In genomic region chr2:43218221-43218549, GRCh38 we compare ENCODE assay signal across 8 cellular contexts. TPM values are rescaled to one million over a fixed set of nuclear protein-coding genes. Genes with fewer than 3 reads are reported as not detected.
DNase-seq lines count a peak whose midpoint lies in the region; ATAC-seq and TF ChIP-seq lines count a peak whose summit lies in the region.

No MANE protein-coding gene starts in this region.

- H3K36me3 ChIP-seq in CD8-positive, alpha-beta T cell (ENCODE audit: insufficient read depth, low read length): peaks cover 12% of the 10 kb centered on the region
- H3K36me3 ChIP-seq in SJSA1 (peaks cover 17% of the 10 kb centered on the region), trophoblast cell (ENCODE audit: control insufficient read depth in 1 of 2, insufficient read depth in 2 of 2, low read length in 2 of 2) (no peaks in the 10 kb centered on the region)

- no peak overlapping the region for H4K12ac ChIP-seq in trophoblast cell (ENCODE audit: low read depth, low read length)

- no peaks in the 10 kb centered on the region for H3K27me3 Mint-ChIP-seq in CD8-positive, alpha-beta T cell (ENCODE audit: low read depth)

- H2BK12ac ChIP-seq in trophoblast cell (ENCODE audit: low read length): no peak overlapping the region

- no peak overlapping the region for H4K8ac ChIP-seq in trophoblast cell (ENCODE audit: low read depth, low read length)

- intact Hi-C loops in CD8-positive, alpha-beta T cell (cut with DNase I, micrococcal nuclease): loop anchor here (1.0 to 2.0 kb wide), 3 partner anchors 23 to 159 kb away; no protein-coding TSS in a partner anchor

- POLR2A ChIA-PET in CD8-positive, alpha-beta T cell (lab: Charles Lee): interaction anchor here (0.8 to 18.1 kb wide), 16 partner anchors 8 to 194 kb away, joined by 3 to 1192 read pairs (median 4); partner anchors contain the start of gene ZFP36L2

- H3K4me1 Mint-ChIP-seq in CD8-positive, alpha-beta T cell (ENCODE audit: low read depth): peaks cover 52% of the 10 kb centered on the region

- H3K9me3 ChIP-seq in CD8-positive, alpha-beta T cell (ENCODE audit: low read length): no peaks in the 10 kb centered on the region
- H3K9me3 ChIP-seq in SJSA1 (replicated peaks) (no peaks in the 10 kb centered on the region), trophoblast cell (ENCODE audit: insufficient read depth, low read depth, low read length) (peaks cover 2% of the 10 kb centered on the region)

- H3K4me1 ChIP-seq in CD8-positive, alpha-beta T cell (ENCODE audit: insufficient read depth, low read length): peaks cover 38% of the 10 kb centered on the region
- H3K4me1 ChIP-seq in SJSA1 (replicated peaks) (peaks cover 53% of the 10 kb centered on the region), trophoblast cell (ENCODE audit: control insufficient read depth in 1 of 2, insufficient read depth in 2 of 2, low read length in 2 of 2) (peaks cover 24 to 35% of the 10 kb centered on the region in 2 experiments)

- H3K4me2 ChIP-seq in trophoblast cell (ENCODE audit: low read length): peak overlapping the region; percentile 27

- no peak for DNase-seq in CD8-positive, alpha-beta T cell
- DNase-seq in SJSA1 (ENCODE audit: low read depth in 1 of 2, low spot score in 2 of 2): no peak
- DNase-seq in fibroblast of gingiva (ENCODE audit: low read depth): peak; percentile 44
- no peak for DNase-seq in trophoblast cell

- WGBS in trophoblast cell (ENCODE audit: extremely low coverage, insufficient coverage, insufficient read length): no CpG with 5 or more reads among the region's 9 CpGs

- no peak overlapping the region for H3K14ac ChIP-seq in trophoblast cell (ENCODE audit: low read length)

- H3K9ac ChIP-seq in trophoblast cell (ENCODE audit: low read length): no peak overlapping the region

- no peak overlapping the region for H2AK5ac ChIP-seq in trophoblast cell (ENCODE audit: low read length)

- no peaks in the 10 kb centered on the region for H3K27me3 ChIP-seq in CD8-positive, alpha-beta T cell (ENCODE audit: insufficient read depth, low read length)
- H3K27me3 ChIP-seq in SJSA1 (replicated peaks) (no peaks in the 10 kb centered on the region), trophoblast cell (ENCODE audit: insufficient read depth, low read length) (no peaks in the 10 kb centered on the region)

- no peak overlapping the region for H3K4ac ChIP-seq in trophoblast cell (ENCODE audit: low read depth, low read length)

- H3K27ac ChIP-seq in CD8-positive, alpha-beta T cell (ENCODE audit: low read depth, low read length): peak overlapping the region; percentile 86
- H3K27ac ChIP-seq in SJSA1: peak overlapping the region; percentile 77
- peak overlapping the region; percentile 87 for H3K27ac ChIP-seq in trophoblast cell (ENCODE audit: low read depth, low read length)

- H2AFZ ChIP-seq in trophoblast cell (ENCODE audit: insufficient read depth, low read length, poor library complexity): no peak overlapping the region

- H3K4me3 ChIP-seq in CD8-positive, alpha-beta T cell (ENCODE audit: low read depth, low read length): peak overlapping the region; percentile 16
- H3K4me3 ChIP-seq in SJSA1 (no peak overlapping the region), trophoblast cell (ENCODE audit: low read depth, low read length) (no peak overlapping the region)

- H3K36me3 Mint-ChIP-seq in CD8-positive, alpha-beta T cell: peaks cover 21% of the 10 kb centered on the region

- no peak overlapping the region for H3K23ac ChIP-seq in trophoblast cell (ENCODE audit: low read length)

- no peak overlapping the region for H2BK5ac ChIP-seq in trophoblast cell (ENCODE audit: low read depth, low read length, poor library complexity)

- peak overlapping the region; percentile 99 for H3K27ac Mint-ChIP-seq in CD8-positive, alpha-beta T cell

- H3K79me1 ChIP-seq in trophoblast cell (ENCODE audit: low read length): peaks cover 22% of the 10 kb centered on the region

- peak overlapping the region; percentile 94 for H3K4me3 Mint-ChIP-seq in CD8-positive, alpha-beta T cell

- H3K18ac ChIP-seq in trophoblast cell (ENCODE audit: low read length): no peak overlapping the region

- no peaks in the 10 kb centered on the region for H3K9me3 Mint-ChIP-seq in CD8-positive, alpha-beta T cell

- no peak for TF ChIP-seq CTCF in CD8-positive, alpha-beta T cell (IDR thresholded peaks at IDR 0.05)

- CTCF ChIA-PET in CD8-positive, alpha-beta T cell (lab: Charles Lee): interaction anchor here (1.0 to 22.9 kb wide), 9 partner anchors 9 to 89 kb away, joined by 3 to 666 read pairs (median 9); partner anchors contain the start of gene ZFP36L2

- no peaks in the 10 kb centered on the region for H3K79me2 ChIP-seq in trophoblast cell (ENCODE audit: control insufficient read depth, insufficient read depth, low read length, poor library complexity)

- H2BK120ac ChIP-seq in trophoblast cell (ENCODE audit: insufficient read depth, low read length, poor library complexity): no peak overlapping the region

- H4K91ac ChIP-seq in trophoblast cell (ENCODE audit: low read depth, low read length): peak overlapping the region; percentile 51

- ATAC-seq in CD8-positive, alpha-beta T cell: no peak
- ATAC-seq in GM21786 (IDR thresholded peaks at IDR 0.05; ENCODE audit: unreplicated experiment) (no peak), GM18909 (IDR thresholded peaks at IDR 0.05; ENCODE audit: poor library complexity, unreplicated experiment) (no peak), GM21723 (IDR thresholded peaks at IDR 0.05; ENCODE audit: unreplicated experiment) (no peak), GM21381 (IDR thresholded peaks at IDR 0.05; ENCODE audit: unreplicated experiment) (no peak)

RNA-seq across cellular contexts. Expression of gene ZFP36L2, which starts 8.2 kb away (rescaled TPM):
- total RNA-seq in CD8-positive, alpha-beta T cell: 1,000 to 10,000 TPM; 1,270 to 1,311 TPM
- 1.9 and 4.0 TPM in 2 replicates for total RNA-seq in SJSA1 (2014; rRNA removed; shearing (Covaris generic))
- polyA plus RNA-seq in trophoblast cell (2013): 62.0 and 65.7 TPM in 2 replicates

Comparison
In these comparisons a context has a peak if more than half of its experiments do, and no peak if none do; other contexts are left out.
1. RNA of gene ZFP36L2, which starts 8.2 kb away (total RNA-seq): 1,270 to 1,311 TPM in CD8-positive, alpha-beta T cell; 1.9 to 4.0 TPM in SJSA1; every median in the first group is over 100 times any median in the second.
2. Peak in every context shown above with its lines, with median percentiles within 50 percentile points of each other: H3K27ac ChIP-seq.